Comparison of ENCODE assay signal across 1 cellular context in genomic region chr2:73444202-73444601, GRCh38.
A peak's percentile ranks its signal among the peaks of the same experiment; 100 is the strongest.
TF ChIP-seq lines count a peak whose summit lies in the region.

No MANE protein-coding gene starts in this region.

TF ChIP-seq in HepG2, 621 proteins besides CTCF, POLR2A, EP300 and RAD21 (continued from another document and continues in another):
- TF ChIP-seq HOMEZ (CRISPR knock-in tag; IDR thresholded peaks at IDR 0.05; ENCODE audit: low read depth) = peak; percentile 48; the same call in 1 of the 2 replicates
- TF ChIP-seq FOXK2 (IDR thresholded peaks at IDR 0.05) = no peak
- no peak for TF ChIP-seq LCORL (IDR thresholded peaks at IDR 0.05)
- 0 out of 2 replicates have a peak, but pooled peaks have one; percentile 15 for TF ChIP-seq LCORL (CRISPR knock-in tag; IDR thresholded peaks at IDR 0.05)
- TF ChIP-seq ZFP36L1 (CRISPR knock-in tag; IDR thresholded peaks at IDR 0.05) = no peak
- no peak for TF ChIP-seq SP5 (CRISPR knock-in tag; IDR thresholded peaks at IDR 0.05; ENCODE audit: borderline replicate concordance, low read depth)
- peak; percentile 76; the same call in 1 of the 2 replicates for TF ChIP-seq AHDC1 (CRISPR knock-in tag; IDR thresholded peaks at IDR 0.05; ENCODE audit: borderline replicate concordance)
- peak; percentile 99 for TF ChIP-seq ZNF564 (CRISPR knock-in tag; IDR thresholded peaks at IDR 0.05)
- TF ChIP-seq ZKSCAN8 (CRISPR knock-in tag; IDR thresholded peaks at IDR 0.05; ENCODE audit: borderline replicate concordance) = 0 out of 2 replicates have a peak, but pooled peaks have one; percentile 41
- TF ChIP-seq TEAD3 (CRISPR knock-in tag; optimal IDR thresholded peaks at IDR 0.05; ENCODE audit: borderline replicate concordance) = peak; percentile 83
- TF ChIP-seq ZNF660 (CRISPR knock-in tag; IDR thresholded peaks at IDR 0.05; ENCODE audit: borderline replicate concordance, low read depth) = no peak
- TF ChIP-seq ARID5B (CRISPR knock-in tag; IDR thresholded peaks at IDR 0.05) = peak; percentile 67; the same call in 1 of the 2 replicates
- peak; percentile 34; the same call in 1 of the 2 replicates for TF ChIP-seq ATF2 (CRISPR knock-in tag; IDR thresholded peaks at IDR 0.05)
- TF ChIP-seq ZNF614 (CRISPR knock-in tag; IDR thresholded peaks at IDR 0.05; ENCODE audit: borderline replicate concordance) = 0 out of 2 replicates have a peak, but pooled peaks have one; percentile 45
- TF ChIP-seq ELF1 (CRISPR knock-in tag; IDR thresholded peaks at IDR 0.05) = peak; percentile 78
- no peak for TF ChIP-seq ZNF768 (CRISPR knock-in tag; IDR thresholded peaks at IDR 0.05)
- peak; percentile 52; the same call in 1 of the 2 replicates for TF ChIP-seq SAP130 (CRISPR knock-in tag; IDR thresholded peaks at IDR 0.05; ENCODE audit: low read depth)
- TF ChIP-seq ZNF562 (CRISPR knock-in tag; IDR thresholded peaks at IDR 0.05; ENCODE audit: borderline replicate concordance) = no peak
- TF ChIP-seq FOXJ3 (CRISPR knock-in tag; IDR thresholded peaks at IDR 0.05; ENCODE audit: borderline replicate concordance) = peak; percentile 37; the same call in 1 of the 2 replicates
- TF ChIP-seq KAT8 (CRISPR knock-in tag; IDR thresholded peaks at IDR 0.05) = 0 out of 2 replicates have a peak, but pooled peaks have one; percentile 23
- peak; percentile 36; the same call in 1 of the 2 replicates for TF ChIP-seq NFIC (IDR thresholded peaks at IDR 0.05; ENCODE audit: low read length)
- no peak for TF ChIP-seq ATF6 (CRISPR knock-in tag; conservative IDR thresholded peaks at IDR 0.05)
- TF ChIP-seq ELF3 (CRISPR knock-in tag; IDR thresholded peaks at IDR 0.05) = peak; percentile 93
- TF ChIP-seq DRAP1 (CRISPR knock-in tag; IDR thresholded peaks at IDR 0.05) = 0 out of 2 replicates have a peak, but pooled peaks have one; percentile 24
- peak; percentile 92 for TF ChIP-seq RARA (CRISPR knock-in tag; IDR thresholded peaks at IDR 0.05)
- TF ChIP-seq ZNF878 (CRISPR knock-in tag; IDR thresholded peaks at IDR 0.05) = no peak
- TF ChIP-seq ZSCAN25 (CRISPR knock-in tag; IDR thresholded peaks at IDR 0.05) = no peak
- TF ChIP-seq NCOA2 (CRISPR knock-in tag; IDR thresholded peaks at IDR 0.05) = 0 out of 2 replicates have a peak, but pooled peaks have one; percentile 35
- TF ChIP-seq TFDP2 (CRISPR knock-in tag; IDR thresholded peaks at IDR 0.05) = 0 out of 2 replicates have a peak, but pooled peaks have one; percentile 14
- TF ChIP-seq NFYC (CRISPR knock-in tag; IDR thresholded peaks at IDR 0.05) = no peak
- peak; percentile 56; the same call in 1 of the 2 replicates for TF ChIP-seq TARDBP (CRISPR knock-in tag; IDR thresholded peaks at IDR 0.05)
- TF ChIP-seq HDAC2 (CRISPR knock-in tag; IDR thresholded peaks at IDR 0.05) = 0 out of 2 replicates have a peak, but pooled peaks have one; percentile 40
- TF ChIP-seq CERS6 (CRISPR knock-in tag; IDR thresholded peaks at IDR 0.05) = no peak
- peak; percentile 73; the same call in 1 of the 2 replicates for TF ChIP-seq NR2C2 (CRISPR knock-in tag; IDR thresholded peaks at IDR 0.05; ENCODE audit: borderline replicate concordance)
- peak; percentile 45; the same call in 1 of the 2 replicates for TF ChIP-seq SOX5 (CRISPR knock-in tag; IDR thresholded peaks at IDR 0.05; ENCODE audit: borderline replicate concordance)
- no peak for TF ChIP-seq KDM2A (CRISPR knock-in tag; IDR thresholded peaks at IDR 0.05; ENCODE audit: borderline replicate concordance, low read depth)
- peak; percentile 65 for TF ChIP-seq CEBPB (IDR thresholded peaks at IDR 0.05; ENCODE audit: borderline replicate concordance, low read depth, low read length)
- no peak for TF ChIP-seq ZNF335 (CRISPR knock-in tag; IDR thresholded peaks at IDR 0.05)
- 0 out of 2 replicates have a peak, but pooled peaks have one; percentile 18 for TF ChIP-seq FOXK1 (CRISPR knock-in tag; IDR thresholded peaks at IDR 0.05; ENCODE audit: borderline replicate concordance, low read depth)
- 0 out of 2 replicates have a peak, but pooled peaks have one; percentile 21 for TF ChIP-seq DPF2 (CRISPR knock-in tag; IDR thresholded peaks at IDR 0.05; ENCODE audit: borderline replicate concordance, low read depth)
- peak in 1 of 2 experiments; percentile 35; a peak in 1 of 4 replicates for TF ChIP-seq ATF4 (CRISPR knock-in tag; IDR thresholded peaks at IDR 0.05)
- TF ChIP-seq ZNF841 (CRISPR knock-in tag; IDR thresholded peaks at IDR 0.05; ENCODE audit: borderline replicate concordance) = peak; percentile 62; the same call in 1 of the 2 replicates
- 0 out of 2 replicates have a peak, but pooled peaks have one; percentile 27 for TF ChIP-seq ELF4 (CRISPR knock-in tag; IDR thresholded peaks at IDR 0.05; ENCODE audit: borderline replicate concordance)
- peak; percentile 89 for TF ChIP-seq NCOR1 (IDR thresholded peaks at IDR 0.05; ENCODE audit: borderline replicate concordance, low read length)
- 0 out of 2 replicates have a peak, but pooled peaks have one; percentile 20 for TF ChIP-seq ATF1 (CRISPR knock-in tag; IDR thresholded peaks at IDR 0.05)
- TF ChIP-seq ZNF264 (CRISPR knock-in tag; IDR thresholded peaks at IDR 0.05) = 0 out of 2 replicates have a peak, but pooled peaks have one; percentile 55
